8 cellular contexts compared by ENCODE assay signal in the genomic region with DNA sequence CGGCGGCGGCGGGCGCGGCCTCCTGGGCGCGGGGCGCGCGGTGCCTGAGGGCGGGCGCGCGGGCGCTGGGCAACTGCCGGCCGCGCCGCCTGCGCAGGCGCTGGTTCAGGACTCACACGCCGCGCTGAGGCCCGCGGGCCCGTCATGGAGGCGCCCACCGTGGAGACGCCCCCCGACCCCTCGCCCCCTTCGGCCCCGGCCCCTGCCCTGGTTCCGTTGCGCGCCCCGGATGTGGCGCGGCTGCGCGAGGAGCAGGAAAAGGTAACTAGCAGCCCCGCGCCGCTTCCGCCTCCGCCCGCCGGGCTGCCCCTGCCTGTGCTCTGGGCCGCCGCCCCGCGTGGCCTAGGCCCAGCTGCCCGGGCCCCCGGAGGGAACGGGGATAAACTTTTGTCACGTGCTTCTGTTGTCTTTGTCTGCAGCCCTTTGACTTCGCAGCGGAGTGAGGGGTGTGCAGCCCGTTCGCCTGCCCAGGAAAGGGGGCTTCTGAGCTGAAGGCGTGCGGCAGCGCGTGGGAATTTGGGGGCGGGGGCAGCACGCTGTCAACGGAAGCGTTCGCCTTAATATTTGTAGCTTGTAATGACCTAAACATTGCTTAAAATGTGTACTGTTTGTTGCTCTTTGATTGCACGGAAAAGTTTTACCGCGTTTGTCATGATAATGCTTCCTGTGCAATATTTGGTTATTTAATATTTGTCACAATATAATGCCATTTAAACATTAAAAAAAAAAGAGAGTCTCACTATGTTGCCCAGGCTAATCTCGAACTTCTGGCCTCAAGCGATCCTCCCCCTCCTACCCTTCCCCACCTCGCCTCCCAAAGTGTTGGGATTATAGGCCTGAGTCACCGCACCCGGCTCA. TPM values are rescaled to one million over a fixed set of nuclear protein-coding genes. Genes with fewer than 3 reads are reported as not detected.
A peak's percentile ranks its signal among the peaks of the same experiment; 100 is the strongest.
DNase-seq lines count a peak whose midpoint lies in the region; ATAC-seq lines count a peak whose summit lies in the region.

No MANE protein-coding gene starts in this region.

- peaks cover 50% of the 10 kb centered on the region for H3K79me2 ChIP-seq in ACC112 (ENCODE audit: control insufficient read depth, insufficient read depth, low read length, unreplicated experiment)

- H3K4me3 Mint-ChIP-seq in activated CD8-positive, alpha-beta T cell treated with anti-CD3 and anti-CD28 coated beads, Interleukin-2, amount 10 ng/mL, durations not matched to agents 7 days and 5 days = peak overlapping the region; percentile 98

- H3K4me1 Mint-ChIP-seq in activated CD8-positive, alpha-beta T cell treated with anti-CD3 and anti-CD28 coated beads, Interleukin-2, amount 10 ng/mL, durations not matched to agents 7 days and 5 days (ENCODE audit: low read depth) = peaks cover 40% of the 10 kb centered on the region

- H3K27me3 Mint-ChIP-seq in activated CD8-positive, alpha-beta T cell treated with anti-CD3 and anti-CD28 coated beads, Interleukin-2, amount 10 ng/mL, durations not matched to agents 7 days and 5 days (ENCODE audit: low read depth) = no peaks in the 10 kb centered on the region

- peak overlapping the region; percentile 98 for H3K4me3 ChIP-seq in ACC112 (ENCODE audit: low read depth, low read length)
- H3K4me3 ChIP-seq in effector memory CD4-positive, alpha-beta T cell (ENCODE audit: insufficient read depth, low read depth, low read length, poor library complexity, severe bottlenecking) = peak overlapping the region; percentile 78

- H3K27ac Mint-ChIP-seq in activated CD8-positive, alpha-beta T cell treated with anti-CD3 and anti-CD28 coated beads, Interleukin-2, amount 10 ng/mL, durations not matched to agents 7 days and 5 days = peak overlapping the region; percentile 94

- DNase-seq in NCI-H748 treated with DMSO at 0.1 percent for 48 hours (lab: John Stamatoyannopoulos, UW) (peak; percentile 22), middle frontal gyrus (ENCODE audit: extremely low spot score, low spot score) (peak; percentile 27)
- DNase-seq in activated CD8-positive, alpha-beta T cell treated with anti-CD3 and anti-CD28 coated beads, Interleukin-2, amount 10 ng/mL, durations not matched to agents 7 days and 5 days = peak; percentile 84
- DNase-seq in effector memory CD4-positive, alpha-beta T cell = peak; percentile 50 to 65 (median 64)
- peak; percentile 28 to 43 for DNase-seq in stimulated activated CD8-positive, alpha-beta memory T cell treated with anti-CD3 and anti-CD28 coated beads, Interleukin-4, amount 100 ng/mL, for 1 hour (ENCODE audit: low read depth in 2 of 2, low spot score in 1 of 2)

- POLR2A ChIA-PET in activated CD8-positive, alpha-beta T cell treated with anti-CD3 and anti-CD28 coated beads, Interleukin-2, amount 10 ng/mL, durations not matched to agents 7 days and 5 days (lab: Charles Lee) = interaction anchor here (0.6 to 1.3 kb wide), 6 partner anchors 22 to 336 kb away, joined by 3 to 5 read pairs (median 3); a partner anchor contains a TSS

- no peaks in the 10 kb centered on the region for H3K27me3 ChIP-seq in ACC112 (ENCODE audit: insufficient read depth, low read length)
- H3K27me3 ChIP-seq in effector memory CD4-positive, alpha-beta T cell (replicated peaks; ENCODE audit: control insufficient read depth, insufficient read depth, low read length, poor library complexity, severe bottlenecking) = no peaks in the 10 kb centered on the region

- CTCF ChIA-PET in activated CD8-positive, alpha-beta T cell treated with anti-CD3 and anti-CD28 coated beads, Interleukin-2, amount 10 ng/mL, durations not matched to agents 7 days and 5 days (lab: Charles Lee) = interaction anchor here (1.0 to 1.8 kb wide), 3 partner anchors 25 to 183 kb away, joined by 3 to 9 read pairs (median 4); no protein-coding TSS in a partner anchor

- no peak overlapping the region for H3K27ac ChIP-seq in ACC112 (ENCODE audit: low read depth, low read length)
- H3K27ac ChIP-seq in effector memory CD4-positive, alpha-beta T cell (ENCODE audit: insufficient read depth, low read length, poor library complexity, severe bottlenecking) = peak overlapping the region; percentile 64

- no peaks in the 10 kb centered on the region for H3K36me3 ChIP-seq in ACC112 (ENCODE audit: insufficient read depth, low read length)
- H3K36me3 ChIP-seq in effector memory CD4-positive, alpha-beta T cell (ENCODE audit: control insufficient read depth, insufficient read depth, low read length) = peaks cover 5% of the 10 kb centered on the region

- H3K9me3 ChIP-seq in effector memory CD4-positive, alpha-beta T cell (ENCODE audit: control insufficient read depth, low read length) = no peaks in the 10 kb centered on the region

- no peaks in the 10 kb centered on the region for H3K9me3 Mint-ChIP-seq in activated CD8-positive, alpha-beta T cell treated with anti-CD3 and anti-CD28 coated beads, Interleukin-2, amount 10 ng/mL, durations not matched to agents 7 days and 5 days (ENCODE audit: insufficient read depth)

- peak; percentile 82 for ATAC-seq in GM18907 (IDR thresholded peaks at IDR 0.05; ENCODE audit: unreplicated experiment)
- peak; percentile 66 for ATAC-seq in HG03108 (IDR thresholded peaks at IDR 0.05; ENCODE audit: unreplicated experiment)
- ATAC-seq in activated CD8-positive, alpha-beta T cell treated with anti-CD3 and anti-CD28 coated beads, Interleukin-2, amount 10 ng/mL, durations not matched to agents 7 days and 5 days = peak; percentile 87

- peak overlapping the region; percentile 59 for H2AFZ ChIP-seq in ACC112 (ENCODE audit: low read length, unreplicated experiment)

- peaks cover 15% of the 10 kb centered on the region for H3K4me1 ChIP-seq in ACC112 (ENCODE audit: control insufficient read depth, insufficient read depth, low read length, unreplicated experiment)
- peaks cover 27% of the 10 kb centered on the region for H3K4me1 ChIP-seq in effector memory CD4-positive, alpha-beta T cell (ENCODE audit: control insufficient read depth, insufficient read depth, low read length, poor library complexity, severe bottlenecking)

- peaks cover 24% of the 10 kb centered on the region for H3K36me3 Mint-ChIP-seq in activated CD8-positive, alpha-beta T cell treated with anti-CD3 and anti-CD28 coated beads, Interleukin-2, amount 10 ng/mL, durations not matched to agents 7 days and 5 days (ENCODE audit: low read depth)

RNA-seq across cellular contexts. Expression of a gene that starts 0.6 kb away (rescaled TPM):
- 10 to 100 TPM; 48.1 to 54.3 TPM for total RNA-seq in activated CD8-positive, alpha-beta T cell treated with anti-CD3 and anti-CD28 coated beads, Interleukin-2, amount 10 ng/mL, durations not matched to agents 7 days and 5 days

Comparison
In these comparisons a context has a peak if more than half of its experiments do, and no peak if none do; other contexts are left out.
1. DNase-seq: peak in every context shown above with its lines; median percentile 84 in activated CD8-positive, alpha-beta T cell treated with anti-CD3 and anti-CD28 coated beads, Interleukin-2, amount 10 ng/mL, durations not matched to agents 7 days and 5 days; 64 in effector memory CD4-positive, alpha-beta T cell; 36 in stimulated activated CD8-positive, alpha-beta memory T cell treated with anti-CD3 and anti-CD28 coated beads, Interleukin-4, amount 100 ng/mL, for 1 hour; 27 in middle frontal gyrus; 22 in NCI-H748 treated with DMSO at 0.1 percent for 48 hours.